In the genomic region with DNA sequence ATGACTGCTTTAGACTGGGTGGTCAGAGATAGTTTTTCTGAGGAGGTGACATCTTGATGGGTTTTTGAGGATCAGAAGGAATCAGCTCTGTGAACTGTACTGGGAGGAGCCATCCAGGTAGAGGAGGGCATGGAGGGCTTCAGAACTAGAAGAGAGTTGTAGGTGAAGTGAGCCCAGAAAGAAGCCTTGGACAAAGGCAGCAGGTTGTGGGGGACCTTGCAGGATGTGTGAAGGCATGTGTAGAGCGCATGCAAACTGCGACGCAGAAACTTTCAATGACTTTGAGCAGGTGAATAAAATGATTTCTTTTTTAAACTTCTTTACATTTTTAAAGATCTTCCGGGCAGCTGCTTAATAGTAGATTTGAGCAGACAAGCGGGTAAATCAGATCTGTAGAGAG, we compare ENCODE assay signal across 34 cellular contexts.
"Had no signal": no experiment of that assay in that cellular context is flagged by ENCODE, and none has a peak within 500 bp of the region (broad histone marks: within the 10 kb centered on the region; RNA-seq: fewer than 3 reads in every experiment).

No MANE protein-coding gene starts in this region.

- H3K27ac ChIP-seq: ascending aorta, cardiac muscle cell, VCaP had no signal

- H3K4me3 ChIP-seq: ascending aorta, cardiac muscle cell had no signal

- H3K27ac Mint-ChIP-seq: activated B cell treated with CpG ODN at 0.5 μM for 24 hours; activated CD4-positive, alpha-beta memory T cell treated with anti-CD3 and anti-CD28 coated beads, Interleukin-2, amount 10 ng/mL, durations not matched to agents 7 days and 5 days; activated CD4-positive, alpha-beta T cell treated with anti-CD3 and anti-CD28 coated beads for 36 hours; activated CD4-positive, alpha-beta T cell treated with anti-CD3 and anti-CD28 coated beads, Interleukin-2, amount 10 ng/mL, durations not matched to agents 7 days and 5 days; activated CD8-positive, alpha-beta T cell treated with anti-CD3 and anti-CD28 coated beads, Interleukin-2, amount 10 ng/mL, durations not matched to agents 7 days and 5 days; activated naive CD4-positive, alpha-beta T cell treated with anti-CD3 and anti-CD28 coated beads, Interleukin-2, amount 10 ng/mL, durations not matched to agents 7 days and 5 days; activated naive CD4-positive, alpha-beta T cell treated with anti-CD3 and anti-CD28 coated beads, Interleukin-2, amount 50 U/mL, for 24 hours; activated naive CD8-positive, alpha-beta T cell; activated naive CD8-positive, alpha-beta T cell treated with anti-CD3 and anti-CD28 coated beads, Interleukin-2, amount 10 ng/mL, durations not matched to agents 7 days and 5 days; activated naive CD8-positive, alpha-beta T cell treated with anti-CD3 and anti-CD28 coated beads, Interleukin-2, amount 50 U/mL, for 24 hours; activated T-cell treated with anti-CD3 and anti-CD28 coated beads, Interleukin-2, amount 50 U/mL, for 24 hours; activated T-helper 2 cell treated with anti-CD3 and anti-CD28 coated beads, Interferon-gamma antibody, Interleukin-2, Interleukin-4, amounts not matched to agents 10 μg/mL and 5 μg/mL and 100 μg/mL, durations not matched to agents 14 hours and 24 hours and 36 hours; brain; T-helper 1 cell treated with Interleukin-12 subunit alpha and Interleukin-12 subunit beta and Interleukin-4 antibody, amounts not matched to agents 30 μg/mL and 1 μg/mL, for 36 hours; T-helper 2 cell treated with Interferon-gamma antibody and Interleukin-4, amounts not matched to agents 5 μg/mL and 100 μg/mL, for 36 hours had no signal

- ATAC-seq: activated CD4-positive, alpha-beta T cell treated with anti-CD3 and anti-CD28 coated beads for 36 hours; activated CD8-positive, alpha-beta T cell treated with anti-CD3 and anti-CD28 coated beads, Interleukin-2, amount 10 ng/mL, durations not matched to agents 7 days and 5 days; activated naive CD8-positive, alpha-beta T cell treated with anti-CD3 and anti-CD28 coated beads, Interleukin-2, amount 50 U/mL, for 24 hours had no signal

- H3K36me3 Mint-ChIP-seq: activated naive CD4-positive, alpha-beta T cell treated with anti-CD3 and anti-CD28 coated beads, Interleukin-2, amount 10 ng/mL, durations not matched to agents 7 days and 5 days; activated naive CD4-positive, alpha-beta T cell treated with anti-CD3 and anti-CD28 coated beads, Interleukin-2, amount 50 U/mL, for 24 hours; activated naive CD8-positive, alpha-beta T cell; activated naive CD8-positive, alpha-beta T cell treated with anti-CD3 and anti-CD28 coated beads, Interleukin-2, amount 10 ng/mL, durations not matched to agents 7 days and 5 days; brain had no signal

- H3K36me3 ChIP-seq: ascending aorta, cardiac muscle cell had no signal

- H3K4me3 Mint-ChIP-seq: activated B cell treated with CpG ODN at 0.5 μM for 24 hours; activated CD4-positive, alpha-beta memory T cell treated with anti-CD3 and anti-CD28 coated beads, Interleukin-2, amount 10 ng/mL, durations not matched to agents 7 days and 5 days; activated CD4-positive, alpha-beta T cell treated with anti-CD3 and anti-CD28 coated beads for 36 hours; activated CD4-positive, alpha-beta T cell treated with anti-CD3 and anti-CD28 coated beads, Interleukin-2, amount 10 ng/mL, durations not matched to agents 7 days and 5 days; activated CD8-positive, alpha-beta T cell treated with anti-CD3 and anti-CD28 coated beads, Interleukin-2, amount 10 ng/mL, durations not matched to agents 7 days and 5 days; activated naive CD4-positive, alpha-beta T cell treated with anti-CD3 and anti-CD28 coated beads, Interleukin-2, amount 10 ng/mL, durations not matched to agents 7 days and 5 days; activated naive CD4-positive, alpha-beta T cell treated with anti-CD3 and anti-CD28 coated beads, Interleukin-2, amount 50 U/mL, for 24 hours; activated naive CD8-positive, alpha-beta T cell; activated naive CD8-positive, alpha-beta T cell treated with anti-CD3 and anti-CD28 coated beads, Interleukin-2, amount 10 ng/mL, durations not matched to agents 7 days and 5 days; activated naive CD8-positive, alpha-beta T cell treated with anti-CD3 and anti-CD28 coated beads, Interleukin-2, amount 50 U/mL, for 24 hours; activated T-cell treated with anti-CD3 and anti-CD28 coated beads, Interleukin-2, amount 50 U/mL, for 24 hours; brain; central memory CD8-positive, alpha-beta T cell; T-helper 1 cell treated with Interleukin-12 subunit alpha and Interleukin-12 subunit beta and Interleukin-4 antibody, amounts not matched to agents 30 μg/mL and 1 μg/mL, for 36 hours; T-helper 2 cell treated with Interferon-gamma antibody and Interleukin-4, amounts not matched to agents 5 μg/mL and 100 μg/mL, for 36 hours had no signal

- H3K9me3 Mint-ChIP-seq: activated B cell treated with CpG ODN at 0.5 μM for 24 hours; activated CD4-positive, alpha-beta memory T cell treated with anti-CD3 and anti-CD28 coated beads, Interleukin-2, amount 10 ng/mL, durations not matched to agents 7 days and 5 days; activated CD4-positive, alpha-beta T cell treated with anti-CD3 and anti-CD28 coated beads, Interleukin-2, amount 10 ng/mL, durations not matched to agents 7 days and 5 days; activated naive CD4-positive, alpha-beta T cell treated with anti-CD3 and anti-CD28 coated beads, Interleukin-2, amount 10 ng/mL, durations not matched to agents 7 days and 5 days; activated naive CD8-positive, alpha-beta T cell treated with anti-CD3 and anti-CD28 coated beads, Interleukin-2, amount 10 ng/mL, durations not matched to agents 7 days and 5 days; activated naive CD8-positive, alpha-beta T cell treated with anti-CD3 and anti-CD28 coated beads, Interleukin-2, amount 50 U/mL, for 24 hours; activated T-cell treated with anti-CD3 and anti-CD28 coated beads, Interleukin-2, amount 50 U/mL, for 24 hours; activated T-helper 2 cell treated with anti-CD3 and anti-CD28 coated beads, Interferon-gamma antibody, Interleukin-2, Interleukin-4, amounts not matched to agents 10 μg/mL and 5 μg/mL and 100 μg/mL, durations not matched to agents 14 hours and 24 hours and 36 hours; central memory CD8-positive, alpha-beta T cell; T-helper 1 cell treated with Interleukin-12 subunit alpha and Interleukin-12 subunit beta and Interleukin-4 antibody, amounts not matched to agents 30 μg/mL and 1 μg/mL, for 36 hours; T-helper 2 cell treated with Interferon-gamma antibody and Interleukin-4, amounts not matched to agents 5 μg/mL and 100 μg/mL, for 36 hours had no signal

- DNase-seq: activated B cell treated with CpG ODN at 0.5 μM for 24 hours; activated CD4-positive, alpha-beta memory T cell treated with anti-CD3 and anti-CD28 coated beads, Interleukin-2, amount 10 ng/mL, durations not matched to agents 7 days and 5 days; activated CD4-positive, alpha-beta T cell treated with anti-CD3 and anti-CD28 coated beads for 1 hour; activated CD4-positive, alpha-beta T cell treated with anti-CD3 and anti-CD28 coated beads for 36 hours; activated CD4-positive, alpha-beta T cell treated with anti-CD3 and anti-CD28 coated beads for 48 hours; activated CD4-positive, alpha-beta T cell treated with anti-CD3 and anti-CD28 coated beads, Interleukin-2, amount 10 ng/mL, durations not matched to agents 7 days and 5 days; activated CD4-positive, alpha-beta T cell treated with anti-CD3 and anti-CD28 coated beads, Interleukin-2, amount 50 U/mL, for 48 hours; activated CD8-positive, alpha-beta memory T cell treated with anti-CD3 and anti-CD28 coated beads, Interleukin-2, amount 50 U/mL, for 48 hours; activated CD8-positive, alpha-beta T cell treated with anti-CD3 and anti-CD28 coated beads, Interleukin-2, amount 10 ng/mL, durations not matched to agents 7 days and 5 days; activated effector memory CD4-positive, alpha-beta T cell treated with Interleukin-2 at 50 U/mL for 16 hours; activated gamma-delta T cell; activated naive CD4-positive, alpha-beta T cell treated with anti-CD3 and anti-CD28 coated beads, Interleukin-2, amount 10 ng/mL, durations not matched to agents 7 days and 5 days; activated naive CD4-positive, alpha-beta T cell treated with Interleukin-2 at 50 U/mL for 16 hours; activated naive CD8-positive, alpha-beta T cell treated with anti-CD3 and anti-CD28 coated beads, Interleukin-2, amount 10 ng/mL, durations not matched to agents 7 days and 5 days; activated naive CD8-positive, alpha-beta T cell treated with anti-CD3 and anti-CD28 coated beads, Interleukin-2, amount 50 U/mL, for 24 hours; activated T-cell treated with anti-CD3 and anti-CD28 coated beads, Interleukin-2, amount 50 U/mL, for 24 hours; activated T-cell treated with anti-CD3 and anti-CD28 coated beads, Interleukin-2, amount 50 U/mL, for 48 hours; amygdala; anterior cingulate cortex; caudate nucleus; cerebellar nuclear complex; T-helper 1 cell; T-helper 2 cell; T-helper 9 cell had no signal

- H3K27me3 ChIP-seq: ascending aorta, cardiac muscle cell had no signal

- H3K4me1 Mint-ChIP-seq: activated B cell treated with CpG ODN at 0.5 μM for 24 hours; activated CD4-positive, alpha-beta memory T cell treated with anti-CD3 and anti-CD28 coated beads, Interleukin-2, amount 10 ng/mL, durations not matched to agents 7 days and 5 days; activated CD4-positive, alpha-beta T cell treated with anti-CD3 and anti-CD28 coated beads for 36 hours; activated CD4-positive, alpha-beta T cell treated with anti-CD3 and anti-CD28 coated beads, Interleukin-2, amount 10 ng/mL, durations not matched to agents 7 days and 5 days; activated naive CD4-positive, alpha-beta T cell treated with anti-CD3 and anti-CD28 coated beads, Interleukin-2, amount 10 ng/mL, durations not matched to agents 7 days and 5 days; activated naive CD4-positive, alpha-beta T cell treated with anti-CD3 and anti-CD28 coated beads, Interleukin-2, amount 50 U/mL, for 24 hours; activated naive CD8-positive, alpha-beta T cell treated with anti-CD3 and anti-CD28 coated beads, Interleukin-2, amount 10 ng/mL, durations not matched to agents 7 days and 5 days; activated naive CD8-positive, alpha-beta T cell treated with anti-CD3 and anti-CD28 coated beads, Interleukin-2, amount 50 U/mL, for 24 hours; brain; central memory CD8-positive, alpha-beta T cell had no signal

- H3K4me1 ChIP-seq: ascending aorta had no signal
